In genomic region chr10:72744566-72744965, GRCh38 we compare ENCODE assay signal across 24 cellular contexts. TPM values are rescaled to one million over a fixed set of nuclear protein-coding genes. Genes with fewer than 3 reads are reported as not detected.
DNase-seq lines count a peak whose midpoint lies in the region; ATAC-seq, FAIRE-seq and TF ChIP-seq lines count a peak whose summit lies in the region.
"Had no signal": no experiment of that assay in that cellular context is flagged by ENCODE, and none has a peak within 500 bp of the region (broad histone marks: within the 10 kb centered on the region; RNA-seq: fewer than 3 reads in every experiment).

No MANE protein-coding gene starts in this region.

- H3K27me3 ChIP-seq in neural progenitor cell: no peaks in the 10 kb centered on the region
- no peaks in the 10 kb centered on the region for H3K27me3 ChIP-seq in tibial artery

- H3K36me3 Mint-ChIP-seq in brain (peaks cover 13% of the 10 kb centered on the region), neural progenitor cell (no peaks in the 10 kb centered on the region)

- H3K27ac Mint-ChIP-seq in brain (peak overlapping the region in 3 of 5 experiments; percentile 56 to 66 (median 57)), neural progenitor cell (peak overlapping the region; percentile 47)

- ATAC-seq in GM19455 (IDR thresholded peaks at IDR 0.05; ENCODE audit: unreplicated experiment): no peak
- ATAC-seq: GM12878, PC-3 had no signal

- H3K79me2 ChIP-seq in neural progenitor cell (ENCODE audit: low read depth): peaks cover 86% of the 10 kb centered on the region

- H3K4me1 ChIP-seq in HEK293 (ENCODE audit: control insufficient read depth, insufficient read depth, low read length): peaks cover 6% of the 10 kb centered on the region
- peaks cover 30% of the 10 kb centered on the region for H3K4me1 ChIP-seq in neural progenitor cell
- H3K4me1 ChIP-seq in tibial artery: peaks cover 0 to 62% (median 23%) of the 10 kb centered on the region in 4 donors

- no peak for TF ChIP-seq CTCF in HEK293 (tag by site-specific recombination; IDR thresholded peaks at IDR 0.05)
- no peak for TF ChIP-seq CTCF in brain (conservative IDR thresholded peaks at IDR 0.05)
- no peak for TF ChIP-seq CTCF in neural progenitor cell (IDR thresholded peaks at IDR 0.05)
- TF ChIP-seq CTCF in tibial artery (IDR thresholded peaks at IDR 0.05): no peak
- TF ChIP-seq CTCF in D721Med (IDR thresholded peaks at IDR 0.05; ENCODE audit: insufficient read depth, missing control alignments): no peak

- H4K20me1 ChIP-seq in neural progenitor cell (ENCODE audit: low read depth): peaks cover 9% of the 10 kb centered on the region

- H3K9ac ChIP-seq in neural progenitor cell: no peak overlapping the region

- H3K27me3 Mint-ChIP-seq in brain (no peaks in the 10 kb centered on the region), neural progenitor cell (ENCODE audit: insufficient read depth, low read depth) (no peaks in the 10 kb centered on the region)
- H3K27me3 Mint-ChIP-seq: IgD-negative memory B cell had no signal

- CTCF ChIA-PET in HEK293 (lab: Yijun Ruan, JAX): interaction anchor here (0.6 to 1.0 kb wide), 3 partner anchors 88 to 414 kb away, joined by 3 read pairs; no protein-coding TSS in a partner anchor
- CTCF ChIA-PET in HEK293T (lab: Yijun Ruan, JAX): interaction anchor here (1.3 kb wide), 1 partner anchor 12 kb away, joined by 3 read pairs; no protein-coding TSS in a partner anchor

- intact Hi-C loops in tibial artery (cut with DNase I; ENCODE audit: low total_unique reads): no loop called here

- DNase-seq in neural progenitor cell (ENCODE audit: low spot score): peak; percentile 57
- no peak for DNase-seq in tibial artery
- no peak for DNase-seq in HEK293T (ENCODE audit: extremely low spot score)
- DNase-seq in D721Med (ENCODE audit: insufficient read length, low spot score): no peak
- DNase-seq: ACHN, C1 segment of cervical spinal cord, DMS153, GF-D8, Karpas-422, NCI-H1417 treated with DMSO at 0.1 percent for 48 hours, NCI-H187 treated with DMSO at 0.1 percent for 48 hours, NCI-H2227 treated with DMSO at 0.1 percent for 48 hours, NCI-H510A treated with DMSO at 0.1 percent for 48 hours, NCI-H82, PC-3, RPMI8226, SHP77 treated with DMSO at 0.1 percent for 48 hours had no signal

- FAIRE-seq in D721Med (lab: Jason Lieb, UNC): no peak
- FAIRE-seq: GM12878, H54 had no signal

- peaks cover 32% of the 10 kb centered on the region for H3K4me1 Mint-ChIP-seq in brain
- H3K4me1 Mint-ChIP-seq in neural progenitor cell: peaks cover 37% of the 10 kb centered on the region

- H3K27ac ChIP-seq in HEK293 (ENCODE audit: extremely low read depth, low read depth, low read length) (no peak overlapping the region), neural progenitor cell (peak overlapping the region; percentile 89), tibial artery (peak overlapping the region; percentile 58 to 62)
- H3K27ac ChIP-seq: HL-60 had no signal

- no peak overlapping the region for H2AFZ ChIP-seq in neural progenitor cell (replicated peaks)

- no peaks in the 10 kb centered on the region; a peak in 1 of 3 replicates for H3K36me3 ChIP-seq in HEK293 (ENCODE audit: control insufficient read depth in 2 of 2, insufficient read depth in 1 of 2, low read length in 2 of 2)
- H3K36me3 ChIP-seq in neural progenitor cell: no peaks in the 10 kb centered on the region
- H3K36me3 ChIP-seq in tibial artery: no peaks in the 10 kb centered on the region

- POLR2A ChIA-PET in HEK293 (lab: Yijun Ruan, JAX): no interaction called here
- POLR2A ChIA-PET in HEK293T (lab: Yijun Ruan, JAX): no interaction called here

- H3K4me2 ChIP-seq in neural progenitor cell: peak overlapping the region; percentile 71

- no peaks in the 10 kb centered on the region for H3K9me3 ChIP-seq in HEK293 (ENCODE audit: control insufficient read depth, insufficient read depth, low read depth, low read length)
- H3K9me3 ChIP-seq in neural progenitor cell (ENCODE audit: low read depth): no peaks in the 10 kb centered on the region
- no peaks in the 10 kb centered on the region for H3K9me3 ChIP-seq in tibial artery

- no peak overlapping the region for H3K4me3 Mint-ChIP-seq in brain
- no peak overlapping the region for H3K4me3 Mint-ChIP-seq in neural progenitor cell
- H3K4me3 Mint-ChIP-seq: IgD-negative memory B cell had no signal

- H3K4me3 ChIP-seq in HEK293 (ENCODE audit: low read depth, low read length): no peak overlapping the region
- peak overlapping the region; percentile 12 for H3K4me3 ChIP-seq in neural progenitor cell
- peak overlapping the region; percentile 9 to 31 for H3K4me3 ChIP-seq in tibial artery
- H3K4me3 ChIP-seq: GM12878 had no signal

- H3K9me3 Mint-ChIP-seq in brain (peaks cover 0 to 3% (median 0%) of the 10 kb centered on the region in 5 experiments), neural progenitor cell (peaks cover 3% of the 10 kb centered on the region)
- H3K9me3 Mint-ChIP-seq: IgD-negative memory B cell had no signal

- peaks cover 15% of the 10 kb centered on the region for H3F3A ChIP-seq in neural progenitor cell (ENCODE audit: low read depth)

TF ChIP-seq in HEK293, 187 proteins besides CTCF, POLR2A, EP300 and RAD21:
- no peak for TF ChIP-seq ZNF202 (tag by site-specific recombination; IDR thresholded peaks at IDR 0.05; ENCODE audit: borderline replicate concordance)
- 0 out of 2 replicates have a peak, but pooled peaks have one; percentile 8 for TF ChIP-seq PRDM6 (tag by site-specific recombination; IDR thresholded peaks at IDR 0.05)

TF ChIP-seq in HEK293T, 16 proteins besides CTCF, POLR2A, EP300 and RAD21:
- TF ChIP-seq LEF1 (IDR thresholded peaks at IDR 0.05; ENCODE audit: borderline replicate concordance) (no peak), CTBP1 (IDR thresholded peaks at IDR 0.05; ENCODE audit: borderline replicate concordance) (no peak), PKNOX1 (IDR thresholded peaks at IDR 0.05) (no peak), ZNF384 (IDR thresholded peaks at IDR 0.05) (no peak), ELF4 (IDR thresholded peaks at IDR 0.05) (no peak), SUZ12 (IDR thresholded peaks at IDR 0.05) (no peak), FOXM1 (IDR thresholded peaks at IDR 0.05; ENCODE audit: borderline replicate concordance) (no peak), FOXA1 (IDR thresholded peaks at IDR 0.05) (no peak), FOXK2 (IDR thresholded peaks at IDR 0.05) (no peak), BHLHE40 (IDR thresholded peaks at IDR 0.05; ENCODE audit: borderline replicate concordance) (no peak), HDGF (IDR thresholded peaks at IDR 0.05; ENCODE audit: borderline replicate concordance) (no peak), L3MBTL2 (conservative IDR thresholded peaks at IDR 0.05) (no peak), TARDBP (IDR thresholded peaks at IDR 0.05) (no peak), NFRKB (IDR thresholded peaks at IDR 0.05) (no peak), ARNT (IDR thresholded peaks at IDR 0.05) (no peak), SP1 (IDR thresholded peaks at IDR 0.05) (no peak)

RNA-seq across cellular contexts. Expression of gene MCU, which starts 52.6 kb away (rescaled TPM):
- polyA plus RNA-seq in brain (ENCODE audit: insufficient read depth, low read depth, low replicate concordance): 13.6 TPM
- 54.2 and 66.3 TPM in 2 replicates for total RNA-seq in neural progenitor cell (ENCODE audit: low replicate concordance)
